ENCODE assay signal across 2 cellular contexts in genomic region chr4:99938243-99938753, GRCh38.
TF ChIP-seq lines count a peak whose summit lies in the region.

No MANE protein-coding gene starts in this region.

TF ChIP-seq in SK-N-SH, 30 proteins besides CTCF, POLR2A, EP300 and RAD21:
- no peak for TF ChIP-seq SMC3 (IDR thresholded peaks at IDR 0.05; ENCODE audit: low read depth, low read length)
- no peak for TF ChIP-seq IRF3 (IDR thresholded peaks at IDR 0.05; ENCODE audit: low read depth, low read length)
- 0 out of 2 replicates have a peak, but pooled peaks have one; percentile 21 for TF ChIP-seq GATA2 (CRISPR knock-in tag; IDR thresholded peaks at IDR 0.05)
- TF ChIP-seq MAX (IDR thresholded peaks at IDR 0.05; ENCODE audit: low read depth) = no peak
- TF ChIP-seq SIN3A (IDR thresholded peaks at IDR 0.05; ENCODE audit: borderline replicate concordance, low read depth, low read length) = no peak
- TF ChIP-seq RCOR1 (IDR thresholded peaks at IDR 0.05; ENCODE audit: low read length) = peak; percentile 78
- peak; percentile 57 for TF ChIP-seq MXI1 (IDR thresholded peaks at IDR 0.05; ENCODE audit: low read depth, low read length)
- no peak for TF ChIP-seq TCF12 (IDR thresholded peaks at IDR 0.05)
- TF ChIP-seq USF2 (IDR thresholded peaks at IDR 0.05; ENCODE audit: borderline replicate concordance, low read depth, low read length) = no peak
TF ChIP-seq in SK-N-SH: peak in this region for 3.

TF ChIP-seq in K562, 482 proteins besides CTCF, POLR2A, EP300 and RAD21:
- TF ChIP-seq NCOA1 (IDR thresholded peaks at IDR 0.05; ENCODE audit: low read depth) (no peak), RCOR1 (IDR thresholded peaks at IDR 0.05; ENCODE audit: borderline replicate concordance in 1 of 2, low read depth in 2 of 2, low read length in 2 of 2) (no peak), ZNF384 (IDR thresholded peaks at IDR 0.05; ENCODE audit: low read depth, low read length) (0 out of 2 replicates have a peak, but pooled peaks have one; percentile 10)
